ENCODE assay signal across 11 cellular contexts in genomic region chr9:6779417-6780241, GRCh38. TPM values are rescaled to one million over a fixed set of nuclear protein-coding genes. Genes with fewer than 3 reads are reported as not detected.
DNase-seq lines count a peak whose midpoint lies in the region; ATAC-seq and TF ChIP-seq lines count a peak whose summit lies in the region.
"Had no signal": no experiment of that assay in that cellular context is flagged by ENCODE, and none has a peak within 500 bp of the region (broad histone marks: within the 10 kb centered on the region; RNA-seq: fewer than 3 reads in every experiment).

No MANE protein-coding gene starts in this region.

- TF ChIP-seq CTCF in fibroblast of pulmonary artery (IDR thresholded peaks at IDR 0.05; ENCODE audit: low read length, missing control alignments): no peak

- no peaks in the 10 kb centered on the region for H3K27me3 ChIP-seq in trophoblast cell (ENCODE audit: insufficient read depth, low read length)
- no peaks in the 10 kb centered on the region for H3K27me3 ChIP-seq in neuronal stem cell (ENCODE audit: control insufficient read depth in 3 of 3, insufficient read depth in 3 of 3, low read depth in 1 of 3, low read length in 3 of 3)
- H3K27me3 ChIP-seq: spleen had no signal

- H3K18ac ChIP-seq in trophoblast cell (ENCODE audit: low read length): no peak overlapping the region
- H3K18ac ChIP-seq in neuronal stem cell (ENCODE audit: low read length): no peak overlapping the region

- H3K36me3 ChIP-seq in trophoblast cell (ENCODE audit: control insufficient read depth in 1 of 2, insufficient read depth in 2 of 2, low read length in 2 of 2) (no peaks in the 10 kb centered on the region), neuronal stem cell (replicated peaks in 1 of 2; ENCODE audit: control insufficient read depth in 2 of 2, insufficient read depth in 2 of 2, low read length in 2 of 2) (no peaks in the 10 kb centered on the region)

- H3K9ac ChIP-seq in trophoblast cell (ENCODE audit: low read length): no peak overlapping the region
- H3K9ac ChIP-seq in neuronal stem cell (ENCODE audit: low read depth, low read length, poor library complexity): no peak overlapping the region

- H3K4me2 ChIP-seq in trophoblast cell (ENCODE audit: low read length) (no peak overlapping the region), neuronal stem cell (ENCODE audit: insufficient read depth, low read length, poor library complexity, severe bottlenecking) (no peak overlapping the region)

- H3K27ac ChIP-seq in trophoblast cell (ENCODE audit: low read depth, low read length) (no peak overlapping the region), neuronal stem cell (replicated peaks; ENCODE audit: low read length) (no peak overlapping the region)

- H2AFZ ChIP-seq in trophoblast cell (ENCODE audit: insufficient read depth, low read length, poor library complexity): no peak overlapping the region
- no peak overlapping the region for H2AFZ ChIP-seq in neuronal stem cell (ENCODE audit: low read length)

- DNase-seq in NCI-H2171 treated with DMSO at 0.1 percent for 48 hours (lab: John Stamatoyannopoulos, UW) (peak; percentile 40), NCI-H2171 (lab: John Stamatoyannopoulos, UW) (no peak), NCI-H226 (peak; percentile 90), fibroblast of pulmonary artery (ENCODE audit: low read depth) (peak; percentile 74), trophoblast cell (peak; percentile 27 to 86), neuronal stem cell (ENCODE audit: low spot score) (no peak)
- DNase-seq in activated effector memory CD4-positive, alpha-beta T cell treated with anti-CD3 and anti-CD28 coated beads, Interleukin-2, amount 50 U/mL, for 16 hours: no peak
- DNase-seq: NCI-H1092 treated with DMSO at 0.1 percent for 48 hours, spleen had no signal

- no CpG with 5 or more reads among the region's 3 CpGs for WGBS in trophoblast cell (ENCODE audit: extremely low coverage, insufficient coverage, insufficient read length)
- no CpG with 5 or more reads among the region's 3 CpGs for WGBS in neuronal stem cell (ENCODE audit: extremely low coverage in 2 of 2, insufficient read length in 2 of 2, insufficient replicate concordance in 1 of 2), 2 donors

- H3K23ac ChIP-seq in trophoblast cell (ENCODE audit: low read length) (no peak overlapping the region), neuronal stem cell (ENCODE audit: low read depth, low read length, poor library complexity) (no peak overlapping the region)

- H3K4me3 ChIP-seq in fibroblast of pulmonary artery (replicated peaks; ENCODE audit: low read depth, low read length) (no peak overlapping the region), trophoblast cell (ENCODE audit: low read depth, low read length) (no peak overlapping the region), neuronal stem cell (ENCODE audit: low read length in 2 of 2) (no peak overlapping the region)
- H3K4me3 ChIP-seq: spleen had no signal

- no peak overlapping the region for H3K14ac ChIP-seq in trophoblast cell (ENCODE audit: low read length)
- no peak overlapping the region for H3K14ac ChIP-seq in neuronal stem cell (ENCODE audit: low read length)

- H3K9me3 ChIP-seq in trophoblast cell (ENCODE audit: insufficient read depth, low read depth, low read length) (no peaks in the 10 kb centered on the region), neuronal stem cell (replicated peaks in 1 of 2; ENCODE audit: control insufficient read depth in 2 of 2, insufficient read depth in 1 of 2, low read depth in 1 of 2, low read length in 2 of 2) (no peaks in the 10 kb centered on the region)
- H3K9me3 ChIP-seq: spleen had no signal

- ATAC-seq in GM18520 (IDR thresholded peaks at IDR 0.05; ENCODE audit: unreplicated experiment): no peak
- ATAC-seq: stimulated activated effector memory CD8-positive, alpha-beta T cell treated with anti-CD3 and anti-CD28 coated beads, Interleukin-12 subunit alpha, Interleukin-12 subunit beta, amount 100 ng/mL, for 72 hours had no signal

- H3K4ac ChIP-seq in trophoblast cell (ENCODE audit: low read depth, low read length): no peak overlapping the region
- H3K4ac ChIP-seq in neuronal stem cell (ENCODE audit: low read length): no peak overlapping the region

- no peak overlapping the region for H4K8ac ChIP-seq in trophoblast cell (ENCODE audit: low read depth, low read length)
- H4K8ac ChIP-seq in neuronal stem cell (ENCODE audit: low read depth, low read length): no peak overlapping the region

- H2BK12ac ChIP-seq in trophoblast cell (ENCODE audit: low read length) (no peak overlapping the region), neuronal stem cell (ENCODE audit: low read length) (no peak overlapping the region)

- H2BK120ac ChIP-seq in trophoblast cell (ENCODE audit: insufficient read depth, low read length, poor library complexity) (no peak overlapping the region), neuronal stem cell (ENCODE audit: low read depth, low read length) (no peak overlapping the region)

- H3K79me2 ChIP-seq in trophoblast cell (ENCODE audit: control insufficient read depth, insufficient read depth, low read length, poor library complexity): no peaks in the 10 kb centered on the region

- H2BK5ac ChIP-seq in trophoblast cell (ENCODE audit: low read depth, low read length, poor library complexity) (no peak overlapping the region), neuronal stem cell (ENCODE audit: low read length) (no peak overlapping the region)

- H2AK5ac ChIP-seq in trophoblast cell (ENCODE audit: low read length) (no peak overlapping the region), neuronal stem cell (ENCODE audit: low read depth, low read length) (no peak overlapping the region)

- no peak overlapping the region for H4K12ac ChIP-seq in trophoblast cell (ENCODE audit: low read depth, low read length)

- H3K4me1 ChIP-seq in trophoblast cell (ENCODE audit: control insufficient read depth in 1 of 2, insufficient read depth in 2 of 2, low read length in 2 of 2): peaks cover 0 to 4% of the 10 kb centered on the region in 2 experiments
- peaks cover 0 to 5% of the 10 kb centered on the region in 2 donors for H3K4me1 ChIP-seq in neuronal stem cell (ENCODE audit: control insufficient read depth in 2 of 2, insufficient read depth in 1 of 2, low read depth in 1 of 2, low read length in 2 of 2)

- H4K91ac ChIP-seq in trophoblast cell (ENCODE audit: low read depth, low read length) (no peak overlapping the region), neuronal stem cell (ENCODE audit: low read depth, low read length, poor library complexity) (no peak overlapping the region)

- H2BK15ac ChIP-seq in neuronal stem cell (ENCODE audit: low read length): no peak overlapping the region

- H3K79me1 ChIP-seq in trophoblast cell (ENCODE audit: low read length) (no peaks in the 10 kb centered on the region), neuronal stem cell (ENCODE audit: low read depth, low read length) (no peaks in the 10 kb centered on the region)

RNA-seq across cellular contexts. Expression of gene KDM4C, which starts 21.9 kb away (rescaled TPM):
- 5.9 and 6.3 TPM in 2 replicates for polyA plus RNA-seq in trophoblast cell (2013)
- polyA plus RNA-seq in neuronal stem cell (2013, experiment 1 of 2): 3.1 TPM
- 3.4 TPM for polyA plus RNA-seq in neuronal stem cell (2013, experiment 2 of 2)

Comparison
In these comparisons a context has a peak if more than half of its experiments do, and no peak if none do; other contexts are left out.
1. DNase-seq: peak in NCI-H2171 treated with DMSO at 0.1 percent for 48 hours (single experiment), NCI-H226 (single experiment), fibroblast of pulmonary artery (single experiment) and trophoblast cell (2 of 2); none in NCI-H2171 (single experiment), neuronal stem cell (single experiment) and activated effector memory CD4-positive, alpha-beta T cell treated with anti-CD3 and anti-CD28 coated beads, Interleukin-2, amount 50 U/mL, for 16 hours (single experiment).